Comparison of ENCODE assay signal across 23 cellular contexts in the genomic region with DNA sequence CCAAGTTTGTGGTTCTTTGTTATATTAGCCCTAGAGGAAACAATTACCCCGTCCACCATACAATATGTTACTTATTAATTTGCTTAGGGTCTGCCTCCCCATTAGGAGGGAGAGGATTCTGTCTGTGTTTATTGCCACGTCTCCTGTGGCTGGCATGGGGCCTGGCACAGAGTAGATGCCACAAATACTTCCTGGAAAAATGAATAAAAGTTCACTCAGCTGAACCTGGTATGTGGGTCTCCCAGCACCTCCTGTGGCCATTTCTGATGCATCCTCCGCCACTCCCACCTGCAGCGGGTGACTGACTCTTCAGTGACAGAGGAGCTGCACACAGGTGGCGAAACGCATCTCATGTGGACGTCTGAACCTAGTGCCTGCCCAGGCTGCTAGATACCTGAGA.
"Had no signal": no experiment of that assay in that cellular context is flagged by ENCODE, and none has a peak within 500 bp of the region (broad histone marks: within the 10 kb centered on the region; RNA-seq: fewer than 3 reads in every experiment).

No MANE protein-coding gene starts in this region.

- H3K4me3 ChIP-seq: coronary artery, esophagus squamous epithelium, lower lobe of right lung, ovary, smooth muscle cell, testis, tibial artery had no signal

- DNase-seq: dermis blood vessel endothelial cell; effector memory CD4-positive, alpha-beta T cell; esophagus squamous epithelium; foreskin melanocyte; hypothalamus; left colon; left ventricle myocardium superior; lower lobe of right lung; naive thymus-derived CD8-positive, alpha-beta T cell; nephron progenitor cell; nucleus accumbens; ovary; stimulated activated CD4-positive, alpha-beta T cell treated with anti-CD3 and anti-CD28 coated beads, Interleukin-12 subunit alpha, Interleukin-12 subunit beta, amount 100 ng/mL, for 4 hours; stimulated activated CD4-positive, alpha-beta T cell treated with anti-CD3 and anti-CD28 coated beads, Interleukin-1b, Interleukin-23, amount 100 ng/mL, for 48 hours; stimulated activated CD4-positive, alpha-beta T cell treated with anti-CD3 and anti-CD28 coated beads, Interleukin-4, amount 100 ng/mL, for 1 hour; stimulated activated CD8-positive, alpha-beta memory T cell treated with anti-CD3 and anti-CD28 coated beads, Interleukin-4, amount 100 ng/mL, for 48 hours; stimulated activated naive CD4-positive, alpha-beta T cell treated with Interleukin-2 at 50 U/mL for 16 hours; substantia nigra; testis; tibial artery had no signal

- H3K27me3 ChIP-seq: esophagus squamous epithelium, ovary, testis, tibial artery had no signal

- H3K36me3 ChIP-seq: esophagus squamous epithelium, lower lobe of right lung, ovary, tibial artery had no signal

- H3K9me3 ChIP-seq: esophagus squamous epithelium, lower lobe of right lung, ovary, testis, tibial artery had no signal

- ATAC-seq: left colon; left ventricle myocardium superior; lower lobe of right lung; naive thymus-derived CD8-positive, alpha-beta T cell; sciatic nerve had no signal

- H3K4me1 ChIP-seq: esophagus squamous epithelium, lower lobe of right lung, tibial artery had no signal

- H3K27ac ChIP-seq: coronary artery, esophagus squamous epithelium, lower lobe of right lung, ovary, testis, tibial artery had no signal
